Comparison of ENCODE assay signal across 27 cellular contexts in genomic region chr6:120852293-120852849, GRCh38.
"Had no signal": no experiment of that assay in that cellular context is flagged by ENCODE, and none has a peak within 500 bp of the region (broad histone marks: within the 10 kb centered on the region; RNA-seq: fewer than 3 reads in every experiment).

No MANE protein-coding gene starts in this region.

- H3K27ac ChIP-seq: ovary, skin epidermis, suprapubic skin, thoracic aorta, tibial artery, uterus had no signal

- ATAC-seq: left lobe of liver; natural killer cell; right cardiac atrium; sciatic nerve; stimulated activated effector memory CD8-positive, alpha-beta T cell treated with anti-CD3 and anti-CD28 coated beads, Interleukin-12 subunit alpha, Interleukin-12 subunit beta, amount 100 ng/mL, for 72 hours had no signal

- H3K27me3 ChIP-seq: ovary, suprapubic skin, tibial artery, uterus had no signal

- H3K27ac Mint-ChIP-seq: mesothelial cell of epicardium; naive B cell; natural killer cell; nephron progenitor cell; progenitor cell of endocrine pancreas; stimulated activated effector memory CD8-positive, alpha-beta T cell treated with anti-CD3 and anti-CD28 coated beads, Interleukin-12 subunit alpha, Interleukin-12 subunit beta, amount 100 ng/mL, for 72 hours; stimulated activated naive CD8-positive, alpha-beta T cell treated with anti-CD3 and anti-CD28 coated beads, Interleukin-15, Interleukin-2, amounts not matched to agents 100 ng/mL and 50 ng/mL, for 24 hours; type B pancreatic cell had no signal

- H3K36me3 ChIP-seq: ovary, suprapubic skin, thoracic aorta, tibial artery, uterus had no signal

- H3K9me3 Mint-ChIP-seq: mesothelial cell of epicardium; naive B cell; nephron progenitor cell; stimulated activated effector memory CD8-positive, alpha-beta T cell treated with anti-CD3 and anti-CD28 coated beads, Interleukin-12 subunit alpha, Interleukin-12 subunit beta, amount 100 ng/mL, for 72 hours; stimulated activated naive CD8-positive, alpha-beta T cell treated with anti-CD3 and anti-CD28 coated beads, Interleukin-15, Interleukin-2, amounts not matched to agents 100 ng/mL and 50 ng/mL, for 24 hours; type B pancreatic cell had no signal

- H3K4me3 Mint-ChIP-seq: mesothelial cell of epicardium; naive B cell; natural killer cell; nephron progenitor cell; stimulated activated effector memory CD8-positive, alpha-beta T cell treated with anti-CD3 and anti-CD28 coated beads, Interleukin-12 subunit alpha, Interleukin-12 subunit beta, amount 100 ng/mL, for 72 hours; stimulated activated naive CD8-positive, alpha-beta T cell treated with anti-CD3 and anti-CD28 coated beads, Interleukin-15, Interleukin-2, amounts not matched to agents 100 ng/mL and 50 ng/mL, for 24 hours; type B pancreatic cell had no signal

- DNase-seq: hypothalamus; islet precursor cell; mesendoderm; naive B cell; natural killer cell; nephron progenitor cell; ovary; retina; right cardiac atrium; stimulated activated CD4-positive, alpha-beta T cell treated with anti-CD3 and anti-CD28 coated beads, Interleukin-12 subunit alpha, Interleukin-12 subunit beta, amount 100 ng/mL, for 4 hours; stimulated activated CD4-positive, alpha-beta T cell treated with anti-CD3 and anti-CD28 coated beads, Interleukin-15, amount 100 ng/mL, for 24 hours; stimulated activated CD4-positive, alpha-beta T cell treated with anti-CD3 and anti-CD28 coated beads, Interleukin-2, amount 100 ng/mL, for 24 hours; stimulated activated CD4-positive, alpha-beta T cell treated with anti-CD3 and anti-CD28 coated beads, Interleukin-4, amount 100 ng/mL, for 1 hour; stimulated activated naive CD4-positive, alpha-beta T cell; tibial artery; uterus had no signal

- H3K4me3 ChIP-seq: lung, ovary, skin epidermis, suprapubic skin, thoracic aorta, tibial artery, uterus had no signal

- H3K27me3 Mint-ChIP-seq: naive B cell; progenitor cell of endocrine pancreas; stimulated activated naive CD8-positive, alpha-beta T cell treated with anti-CD3 and anti-CD28 coated beads, Interleukin-15, Interleukin-2, amounts not matched to agents 100 ng/mL and 50 ng/mL, for 24 hours; type B pancreatic cell had no signal

- H3K4me1 ChIP-seq: suprapubic skin, tibial artery, uterus had no signal

- H3K36me3 Mint-ChIP-seq: mesothelial cell of epicardium; naive B cell; natural killer cell; stimulated activated effector memory CD8-positive, alpha-beta T cell treated with anti-CD3 and anti-CD28 coated beads, Interleukin-12 subunit alpha, Interleukin-12 subunit beta, amount 100 ng/mL, for 72 hours; type B pancreatic cell had no signal

- H3K4me1 Mint-ChIP-seq: naive B cell; natural killer cell; nephron progenitor cell; stimulated activated effector memory CD8-positive, alpha-beta T cell treated with anti-CD3 and anti-CD28 coated beads, Interleukin-12 subunit alpha, Interleukin-12 subunit beta, amount 100 ng/mL, for 72 hours had no signal

- H3K9me3 ChIP-seq: ovary, suprapubic skin, thoracic aorta, tibial artery, uterus had no signal
